Comparison of ENCODE assay signal across 3 cellular contexts in genomic region chr1:35784364-35784763, GRCh38. TPM values are rescaled to one million over a fixed set of nuclear protein-coding genes. Genes with fewer than 3 reads are reported as not detected.
"Had no signal": no experiment of that assay in that cellular context is flagged by ENCODE, and none has a peak within 500 bp of the region (broad histone marks: within the 10 kb centered on the region; RNA-seq: fewer than 3 reads in every experiment).

No MANE protein-coding gene starts in this region.

RNA-seq across cellular contexts. Expression of gene CLSPN, which starts 14.6 kb away (rescaled TPM):
- total RNA-seq: ascending aorta, body of pancreas had no signal
- polyA plus RNA-seq: aorta had no signal
